18 cellular contexts compared by ENCODE assay signal in the genomic region with DNA sequence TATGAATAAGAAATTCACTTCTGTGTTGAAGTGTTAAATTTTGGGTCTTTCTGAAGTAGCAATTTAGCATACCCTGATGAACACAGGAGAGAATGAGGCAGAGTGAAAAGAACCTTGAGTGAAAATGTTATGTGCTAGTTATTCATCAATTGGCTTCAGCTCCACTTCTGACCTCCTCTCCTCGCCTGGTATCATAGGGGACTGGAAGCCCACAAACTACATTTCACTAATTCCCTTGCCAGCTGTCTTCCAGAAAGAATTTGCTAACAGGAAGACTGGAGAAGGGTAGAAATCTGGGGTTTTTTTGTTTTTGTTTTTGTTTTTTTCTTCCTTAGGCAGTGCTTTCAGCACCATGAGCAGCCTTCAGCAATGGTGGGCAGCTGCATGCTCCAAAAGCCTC. TPM values are rescaled to one million over a fixed set of nuclear protein-coding genes. Genes with fewer than 3 reads are reported as not detected.
"Had no signal": no experiment of that assay in that cellular context is flagged by ENCODE, and none has a peak within 500 bp of the region (broad histone marks: within the 10 kb centered on the region; RNA-seq: fewer than 3 reads in every experiment).

No MANE protein-coding gene starts in this region.

- H3K27ac ChIP-seq: RWPE1 had no signal

- H3K9me3 ChIP-seq: MG63, SK-N-SH had no signal

- DNase-seq: MG63, NCI-H1092, NCI-H1105 treated with DMSO at 0.1 percent for 48 hours, NCI-H1417 treated with DMSO at 0.1 percent for 48 hours, NCI-H2107, NCI-H2227 treated with DMSO at 0.1 percent for 48 hours, NCI-H510A, NCI-H524 treated with DMSO at 0.1 percent for 48 hours, NCI-H774, SHP77, SK-N-SH had no signal

- H3K36me3 ChIP-seq: MG63 had no signal

- ATAC-seq: HepG2, Panc1, PC-3 had no signal

- H3K4me3 ChIP-seq: MG63 had no signal

- H3K9ac ChIP-seq: SK-N-SH had no signal

- H3K9me2 ChIP-seq: SK-N-SH had no signal

- H3K4me2 ChIP-seq: SK-N-SH had no signal

- H3K27me3 ChIP-seq: MG63 had no signal

RNA-seq across cellular contexts. Expression of a gene that starts 5.5 kb away (rescaled TPM):
- total RNA-seq: HepG2, HT1080, IMR-90, SK-MEL-5 had no signal
- polyA plus RNA-seq: HepG2, IMR-90, SK-N-SH had no signal
